ENCODE assay signal across 27 cellular contexts in genomic region chr10:129652021-129652420, GRCh38.
"Had no signal": no experiment of that assay in that cellular context is flagged by ENCODE, and none has a peak within 500 bp of the region (broad histone marks: within the 10 kb centered on the region; RNA-seq: fewer than 3 reads in every experiment).

No MANE protein-coding gene starts in this region.

- H3K27me3 ChIP-seq: adrenal gland, body of pancreas, esophagus squamous epithelium, gastroesophageal sphincter had no signal

- DNase-seq: activated CD4-positive, alpha-beta T cell treated with anti-CD3 and anti-CD28 coated beads for 4 hours; activated CD4-positive, alpha-beta T cell treated with anti-CD3 and anti-CD28 coated beads, Interleukin-2, amount 50 U/mL, for 1 hour; activated CD4-positive, alpha-beta T cell treated with anti-CD3 and anti-CD28 coated beads, Interleukin-2, amount 50 U/mL, for 48 hours; activated CD4-positive, CD25-positive, alpha-beta regulatory T cell; activated CD4-positive, CD25-positive, alpha-beta regulatory T cell treated with anti-CD3 and anti-CD28 coated beads, Interleukin-2, amount 50 U/mL, for 72 hours; activated CD8-positive, alpha-beta memory T cell treated with anti-CD3 and anti-CD28 coated beads for 24 hours; activated CD8-positive, alpha-beta T cell treated with anti-CD3 and anti-CD28 coated beads for 36 hours; activated effector memory CD4-positive, alpha-beta T cell treated with Interleukin-2 at 50 U/mL for 16 hours; activated gamma-delta T cell treated with Interleukin-2 at 50 U/mL for 16 hours; activated naive CD4-positive, alpha-beta T cell treated with anti-CD3 and anti-CD28 coated beads, Interleukin-2, amount 50 U/mL, for 16 hours; activated naive CD4-positive, alpha-beta T cell treated with Interleukin-2 at 50 U/mL for 16 hours; activated T-cell treated with anti-CD3 and anti-CD28 coated beads, Interleukin-2, amount 50 U/mL, for 4 hours; adrenal gland; amygdala; body of pancreas; caudate nucleus; cortex of kidney; dermis blood vessel endothelial cell; effector CD8-positive, alpha-beta T cell; esophagus squamous epithelium; foreskin melanocyte; head of caudate nucleus; T-helper 2 cell had no signal

- H3K4me1 ChIP-seq: adrenal gland, body of pancreas, esophagus squamous epithelium, gastroesophageal sphincter had no signal

- H3K9me3 ChIP-seq: adrenal gland, body of pancreas, esophagus squamous epithelium, gastroesophageal sphincter had no signal

- H3K4me3 Mint-ChIP-seq: activated CD8-positive, alpha-beta T cell treated with anti-CD3 and anti-CD28 coated beads for 36 hours; activated naive CD8-positive, alpha-beta T cell; activated T-cell treated with anti-CD3 and anti-CD28 coated beads, Interleukin-2, amount 50 U/mL, for 4 hours; activated T-helper 17 cell treated with anti-CD3 and anti-CD28 coated beads, Interleukin-2, amount 50 U/mL, for 72 hours had no signal

- H3K4me3 ChIP-seq: adrenal gland, body of pancreas, esophagus squamous epithelium, gastroesophageal sphincter had no signal

- ATAC-seq: activated CD8-positive, alpha-beta T cell treated with anti-CD3 and anti-CD28 coated beads for 36 hours; activated T-cell treated with anti-CD3 and anti-CD28 coated beads, Interleukin-2, amount 50 U/mL, for 4 hours; activated T-helper 17 cell treated with anti-CD3 and anti-CD28 coated beads, Interleukin-2, amount 50 U/mL, for 72 hours; body of pancreas; gastroesophageal sphincter had no signal

- H3K27ac Mint-ChIP-seq: activated CD8-positive, alpha-beta T cell treated with anti-CD3 and anti-CD28 coated beads for 36 hours; activated naive CD8-positive, alpha-beta T cell; activated T-helper 17 cell treated with anti-CD3 and anti-CD28 coated beads, Interleukin-2, amount 50 U/mL, for 72 hours had no signal

- H3K27me3 Mint-ChIP-seq: activated CD8-positive, alpha-beta T cell treated with anti-CD3 and anti-CD28 coated beads for 36 hours; activated naive CD8-positive, alpha-beta T cell; activated T-helper 17 cell treated with anti-CD3 and anti-CD28 coated beads, Interleukin-2, amount 50 U/mL, for 72 hours had no signal

- H3K9me3 Mint-ChIP-seq: activated CD8-positive, alpha-beta T cell treated with anti-CD3 and anti-CD28 coated beads for 36 hours; activated T-cell treated with anti-CD3 and anti-CD28 coated beads, Interleukin-2, amount 50 U/mL, for 4 hours; activated T-helper 17 cell treated with anti-CD3 and anti-CD28 coated beads, Interleukin-2, amount 50 U/mL, for 72 hours had no signal

- H3K27ac ChIP-seq: adrenal gland, body of pancreas, epithelial cell of prostate, esophagus squamous epithelium, gastroesophageal sphincter had no signal

- H3K36me3 ChIP-seq: adrenal gland, esophagus squamous epithelium, gastroesophageal sphincter had no signal

- H3K4me1 Mint-ChIP-seq: activated T-helper 17 cell treated with anti-CD3 and anti-CD28 coated beads, Interleukin-2, amount 50 U/mL, for 72 hours had no signal
